In genomic region chr17:83004791-83005380, GRCh38 we compare ENCODE assay signal across 28 cellular contexts.
DNase-seq lines count a peak whose midpoint lies in the region; ATAC-seq and TF ChIP-seq lines count a peak whose summit lies in the region.
"Had no signal": no experiment of that assay in that cellular context is flagged by ENCODE, and none has a peak within 500 bp of the region (broad histone marks: within the 10 kb centered on the region; RNA-seq: fewer than 3 reads in every experiment).

No MANE protein-coding gene starts in this region.

- no peak overlapping the region for H3K27ac ChIP-seq in sigmoid colon
- H3K27ac ChIP-seq: BLaER1 treated with 17β-estradiol and CSF1 and Interleukin-3, amounts not matched to agents 10 nM and 100 nM; SJCRH30 had no signal

- CTCF ChIA-PET in activated naive CD4-positive, alpha-beta T cell treated with anti-CD3 and anti-CD28 coated beads for 36 hours (lab: Charles Lee): no interaction called here
- CTCF ChIA-PET in WTC11 (lab: Charles Lee): interaction anchor here (0.6 kb wide), 1 partner anchor 288 kb away, joined by 4 read pairs; the partner anchor contains the start of gene FN3KRP

- 96 to 97% methylated on average over 29 of the region's 29 CpGs for WGBS in sigmoid colon, 2 donors

- no peaks in the 10 kb centered on the region for H3K27me3 Mint-ChIP-seq in activated naive CD4-positive, alpha-beta T cell treated with anti-CD3 and anti-CD28 coated beads for 36 hours (ENCODE audit: low read depth)
- no peaks in the 10 kb centered on the region; the same call in 1 of the 2 replicates for H3K27me3 Mint-ChIP-seq in WTC11 (ENCODE audit: low read depth)
- H3K27me3 Mint-ChIP-seq: CD4-positive, alpha-beta T cell had no signal

- no peaks in the 10 kb centered on the region for H3K27me3 ChIP-seq in sigmoid colon
- H3K27me3 ChIP-seq: BLaER1 treated with 17β-estradiol and CSF1 and Interleukin-3, amounts not matched to agents 10 nM and 100 nM; SJCRH30 had no signal

- H3K9me3 ChIP-seq in sigmoid colon: no peaks in the 10 kb centered on the region

- POLR2A ChIA-PET in WTC11 (lab: Charles Lee): no interaction called here

- TF ChIP-seq CTCF in GM13976 (IDR thresholded peaks at IDR 0.05; ENCODE audit: borderline replicate concordance, control extremely low read depth, extremely low read depth, insufficient read depth, missing control alignments) (no peak), WTC11 (IDR thresholded peaks at IDR 0.05) (no peak), sigmoid colon (IDR thresholded peaks at IDR 0.05) (no peak)

- TF ChIP-seq EP300 in sigmoid colon (IDR thresholded peaks at IDR 0.05): no peak

- no peaks in the 10 kb centered on the region for H3K4me1 Mint-ChIP-seq in activated naive CD4-positive, alpha-beta T cell treated with anti-CD3 and anti-CD28 coated beads for 36 hours (ENCODE audit: low read depth)
- H3K4me1 Mint-ChIP-seq in WTC11: peaks cover 3% of the 10 kb centered on the region; the same call in 1 of the 2 replicates

- no peaks in the 10 kb centered on the region for H3K9me3 Mint-ChIP-seq in activated naive CD4-positive, alpha-beta T cell treated with anti-CD3 and anti-CD28 coated beads, Interleukin-2, amount 50 U/mL, for 72 hours
- no peaks in the 10 kb centered on the region for H3K9me3 Mint-ChIP-seq in activated naive CD4-positive, alpha-beta T cell treated with anti-CD3 and anti-CD28 coated beads for 36 hours
- no peaks in the 10 kb centered on the region for H3K9me3 Mint-ChIP-seq in WTC11
- H3K9me3 Mint-ChIP-seq: CD4-positive, alpha-beta T cell had no signal

- H3K27ac Mint-ChIP-seq in activated naive CD4-positive, alpha-beta T cell treated with anti-CD3 and anti-CD28 coated beads, Interleukin-2, amount 50 U/mL, for 72 hours: peak overlapping the region; percentile 14 to 18
- H3K27ac Mint-ChIP-seq in activated naive CD4-positive, alpha-beta T cell treated with anti-CD3 and anti-CD28 coated beads for 36 hours: no peak overlapping the region
- H3K27ac Mint-ChIP-seq in WTC11: 0 out of 2 replicates have a peak overlapping the region, but pooled peaks have one; percentile 8
- H3K27ac Mint-ChIP-seq: CD4-positive, alpha-beta T cell had no signal

- no peak for TF ChIP-seq POLR2A in sigmoid colon (IDR thresholded peaks at IDR 0.05)

- H3K36me3 Mint-ChIP-seq in activated naive CD4-positive, alpha-beta T cell treated with anti-CD3 and anti-CD28 coated beads, Interleukin-2, amount 50 U/mL, for 72 hours: peaks cover 5 to 13% of the 10 kb centered on the region in 2 donors
- peaks cover 19% of the 10 kb centered on the region for H3K36me3 Mint-ChIP-seq in activated naive CD4-positive, alpha-beta T cell treated with anti-CD3 and anti-CD28 coated beads for 36 hours (ENCODE audit: low read depth)
- H3K36me3 Mint-ChIP-seq in WTC11: peaks cover 10% of the 10 kb centered on the region

- peaks cover 0 to 12% (median 11%) of the 10 kb centered on the region in 4 donors for H3K4me1 ChIP-seq in sigmoid colon
- H3K4me1 ChIP-seq: SJCRH30 had no signal

- no peak overlapping the region for H3K4me3 Mint-ChIP-seq in activated naive CD4-positive, alpha-beta T cell treated with anti-CD3 and anti-CD28 coated beads for 36 hours
- no peak overlapping the region for H3K4me3 Mint-ChIP-seq in WTC11
- H3K4me3 Mint-ChIP-seq: CD4-positive, alpha-beta T cell had no signal

- no peak for ATAC-seq in activated naive CD4-positive, alpha-beta T cell treated with anti-CD3 and anti-CD28 coated beads, Interleukin-2, amount 50 U/mL, for 72 hours
- ATAC-seq in WTC11: no peak
- ATAC-seq: GM12878, K562, PC-3, Right ventricle myocardium inferior had no signal

- peaks cover 0 to 5% (median 0%) of the 10 kb centered on the region in 4 donors for H3K36me3 ChIP-seq in sigmoid colon
- H3K36me3 ChIP-seq: SJCRH30 had no signal

- DNase-seq in activated naive CD4-positive, alpha-beta T cell treated with anti-CD3 and anti-CD28 coated beads, Interleukin-2, amount 50 U/mL, for 72 hours (ENCODE audit: low spot score in 2 of 2): no peak
- no peak for DNase-seq in activated naive CD4-positive, alpha-beta T cell treated with anti-CD3 and anti-CD28 coated beads for 36 hours
- DNase-seq in GM13976 (ENCODE audit: low spot score) (peak; percentile 18), WTC11 (ENCODE audit: low spot score) (no peak), sigmoid colon (peak; percentile 37), ACHN (no peak), glomerular visceral epithelial cell (ENCODE audit: extremely low spot score) (no peak), DMS 273 (lab: John Stamatoyannopoulos, UW; ENCODE audit: unreplicated experiment) (no peak)
- DNase-seq: AML-193; CD4-positive, alpha-beta T cell; DMS 273 treated with DMSO at 0.1 percent for 48 hours; DMS79; EL; GDM1; Kasumi-1; MV-4-11; NCI-H1105 treated with DMSO at 0.1 percent for 48 hours; NCI-H2029; NCI-H446 treated with DMSO at 0.1 percent for 48 hours; NCI-H526; NCI-H82; NK-92 treated with Interleukin-12 subunit alpha and Interleukin-12 subunit beta, amount 100 ng/mL, for 24 hours; PC-3; SJCRH30 had no signal

- in situ Hi-C loops in GM13976 (cut with MboI; ENCODE audit: low sequenced_read_pairs, unreplicated experiment): no loop called here
- in situ Hi-C loops in ACHN (cut with HindIII; ENCODE audit: low pct_ligation_motif_present, low pct_unique_long_range_greater_than_20kb, low sequenced_read_pairs): no loop called here

- intact Hi-C loops in activated naive CD4-positive, alpha-beta T cell treated with anti-CD3 and anti-CD28 coated beads for 36 hours (cut with micrococcal nuclease): no loop called here
- intact Hi-C loops in sigmoid colon (cut with DNase I): no loop called here

- no peak overlapping the region for H3K4me3 ChIP-seq in sigmoid colon
- H3K4me3 ChIP-seq: BLaER1 treated with 17β-estradiol and CSF1 and Interleukin-3, amounts not matched to agents 10 nM and 100 nM; GM12878; K562; SJCRH30 had no signal

TF ChIP-seq in WTC11, 78 proteins besides CTCF, POLR2A, EP300 and RAD21:
- TF ChIP-seq PRDM15 (CRISPR knock-in tag; IDR thresholded peaks at IDR 0.05) (no peak), ZNF317 (CRISPR knock-in tag; IDR thresholded peaks at IDR 0.05; ENCODE audit: borderline replicate concordance, low read depth) (no peak), CREM (CRISPR knock-in tag; IDR thresholded peaks at IDR 0.05) (no peak), ZNF121 (CRISPR knock-in tag; IDR thresholded peaks at IDR 0.05) (no peak), NR3C1 (CRISPR knock-in tag; conservative IDR thresholded peaks at IDR 0.05; ENCODE audit: low read depth) (no peak), USF1 (CRISPR knock-in tag; IDR thresholded peaks at IDR 0.05) (no peak), ERG (CRISPR knock-in tag; IDR thresholded peaks at IDR 0.05) (no peak), ZNF138 (CRISPR knock-in tag; conservative IDR thresholded peaks at IDR 0.05) (no peak)

Comparison
In these comparisons a context has a peak if more than half of its experiments do, and no peak if none do; other contexts are left out.
1. DNase-seq: peak in GM13976 (single experiment) and sigmoid colon (single experiment); none in activated naive CD4-positive, alpha-beta T cell treated with anti-CD3 and anti-CD28 coated beads, Interleukin-2, amount 50 U/mL, for 72 hours (0 of 2), activated naive CD4-positive, alpha-beta T cell treated with anti-CD3 and anti-CD28 coated beads for 36 hours (single experiment), WTC11 (single experiment), ACHN (single experiment), glomerular visceral epithelial cell (single experiment) and DMS 273 (single experiment).